23 cellular contexts compared by ENCODE assay signal in the genomic region with DNA sequence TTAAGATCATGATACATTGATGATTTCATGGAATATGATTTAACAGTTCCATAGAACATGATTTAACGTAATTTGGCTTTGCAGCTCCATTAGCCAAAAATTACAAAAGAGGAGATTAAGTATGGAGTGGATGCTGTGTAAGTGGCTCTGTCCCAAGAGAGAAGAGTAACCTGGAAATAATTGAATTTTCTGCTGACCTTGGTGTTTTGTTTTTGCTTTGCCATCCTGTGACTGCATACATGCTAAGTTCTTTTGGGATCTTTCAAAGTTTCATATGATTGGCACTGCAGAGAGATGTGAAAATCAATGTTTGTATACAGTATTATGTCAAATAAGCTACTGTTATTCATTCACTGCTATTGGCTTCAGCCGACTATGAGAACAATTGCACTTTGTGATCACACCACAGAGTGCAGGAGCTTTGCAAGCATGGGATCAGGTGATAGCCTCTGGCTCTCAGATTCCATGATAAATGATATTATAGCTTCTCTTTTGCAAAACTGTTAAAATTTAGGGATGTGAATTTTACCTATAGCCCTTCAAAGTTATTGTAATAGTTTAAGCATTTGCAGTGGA.
"Had no signal": no experiment of that assay in that cellular context is flagged by ENCODE, and none has a peak within 500 bp of the region (broad histone marks: within the 10 kb centered on the region; RNA-seq: fewer than 3 reads in every experiment).

No MANE protein-coding gene starts in this region.

- DNase-seq: activated CD4-positive, alpha-beta memory T cell treated with anti-CD3 and anti-CD28 coated beads, Interleukin-2, amount 10 ng/mL, durations not matched to agents 7 days and 5 days; activated CD4-positive, alpha-beta T cell treated with anti-CD3 and anti-CD28 coated beads for 36 hours; activated CD4-positive, alpha-beta T cell treated with anti-CD3 and anti-CD28 coated beads, Interleukin-2, amount 10 ng/mL, durations not matched to agents 24 days and 14 days; activated CD4-positive, CD25-positive, alpha-beta regulatory T cell; activated CD4-positive, CD25-positive, alpha-beta regulatory T cell treated with anti-CD3 and anti-CD28 coated beads, Interleukin-2, amount 50 U/mL, for 72 hours; activated CD8-positive, alpha-beta memory T cell treated with anti-CD3 and anti-CD28 coated beads, Interleukin-2, amount 50 U/mL, for 48 hours; activated gamma-delta T cell; activated naive CD4-positive, alpha-beta T cell; activated naive CD4-positive, alpha-beta T cell treated with anti-CD3 and anti-CD28 coated beads, Interleukin-2, amount 10 ng/mL, durations not matched to agents 7 days and 5 days; activated naive CD8-positive, alpha-beta T cell treated with anti-CD3 and anti-CD28 coated beads, Interleukin-2, amount 10 ng/mL, durations not matched to agents 7 days and 5 days; activated T-cell treated with anti-CD3 and anti-CD28 coated beads for 4 hours; activated T-cell treated with anti-CD3 and anti-CD28 coated beads, Interleukin-2, amount 50 U/mL, for 24 hours; activated T-cell treated with anti-CD3 and anti-CD28 coated beads, Interleukin-2, amount 50 U/mL, for 72 hours; central memory CD4-positive, alpha-beta T cell; cerebellar nuclear complex; colonic mucosa; effector CD8-positive, alpha-beta T cell; foreskin fibroblast; gastrocnemius medialis; glutamatergic neuron; heart left ventricle; T-helper 2 cell had no signal

- ATAC-seq: activated CD4-positive, alpha-beta T cell treated with anti-CD3 and anti-CD28 coated beads for 36 hours; activated naive CD4-positive, alpha-beta T cell treated with anti-CD3 and anti-CD28 coated beads, Interleukin-2, amount 50 U/mL, for 72 hours; activated T-cell treated with anti-CD3 and anti-CD28 coated beads, Interleukin-2, amount 50 U/mL, for 72 hours; gastrocnemius medialis; heart left ventricle had no signal
